ENCODE assay signal across 8 cellular contexts in genomic region chr15:69523010-69524001, GRCh38.
DNase-seq lines count a peak whose midpoint lies in the region; ATAC-seq and TF ChIP-seq lines count a peak whose summit lies in the region.

No MANE protein-coding gene starts in this region.

- no peaks in the 10 kb centered on the region for H3K4me1 ChIP-seq in adrenal gland (replicated peaks in 1 of 2)
- H3K4me1 ChIP-seq in right atrium auricular region, result no peaks in the 10 kb centered on the region
- no peaks in the 10 kb centered on the region for H3K4me1 ChIP-seq in sigmoid colon

- TF ChIP-seq POLR2A in adrenal gland (IDR thresholded peaks at IDR 0.05) (no peak), sigmoid colon (IDR thresholded peaks at IDR 0.05) (no peak)

- H3K27me3 ChIP-seq in adrenal gland (no peaks in the 10 kb centered on the region), right atrium auricular region (no peaks in the 10 kb centered on the region), sigmoid colon (no peaks in the 10 kb centered on the region)

- WGBS in adrenal gland, 4 donors, result 58 to 75% (median 68%) methylated on average over 5 of the region's 5 CpGs
- 66 to 85% methylated on average over 5 of the region's 5 CpGs for WGBS in sigmoid colon, 2 donors

- ATAC-seq in GM21576 (IDR thresholded peaks at IDR 0.05; ENCODE audit: unreplicated experiment) (no peak), GM21526 (IDR thresholded peaks at IDR 0.05; ENCODE audit: low FRiP score, unreplicated experiment) (no peak)

- POLR2A ChIA-PET in GM10248 (lab: Yijun Ruan, JAX), result no interaction called here

- intact Hi-C loops in adrenal gland (cut with DNase I) (no loop called here), sigmoid colon (cut with DNase I) (no loop called here)

- H3K4me3 ChIP-seq in adrenal gland, result no peak overlapping the region
- no peak overlapping the region for H3K4me3 ChIP-seq in right atrium auricular region
- no peak overlapping the region for H3K4me3 ChIP-seq in sigmoid colon

- peak; percentile 57 for TF ChIP-seq CTCF in GM10248 (IDR thresholded peaks at IDR 0.05; ENCODE audit: control extremely low read depth, extremely low read depth, low read depth, missing control alignments)
- peak; percentile 50 to 69 (median 56) for TF ChIP-seq CTCF in adrenal gland (IDR thresholded peaks at IDR 0.05)
- peak; percentile 34 to 70 for TF ChIP-seq CTCF in right atrium auricular region (IDR thresholded peaks at IDR 0.05)
- TF ChIP-seq CTCF in sigmoid colon (IDR thresholded peaks at IDR 0.05), result peak; percentile 12 to 75 (median 61)

- H3K27ac ChIP-seq in adrenal gland (no peak overlapping the region), right atrium auricular region (no peak overlapping the region), sigmoid colon (peak overlapping the region; percentile 13 to 54 (median 30))

- no peaks in the 10 kb centered on the region for H3K36me3 ChIP-seq in adrenal gland (replicated peaks in 1 of 2)
- no peaks in the 10 kb centered on the region for H3K36me3 ChIP-seq in right atrium auricular region
- no peaks in the 10 kb centered on the region for H3K36me3 ChIP-seq in sigmoid colon

- CTCF ChIA-PET in GM10248 (lab: Yijun Ruan, JAX), result interaction anchor here (0.7 to 1.6 kb wide), 11 partner anchors 8 to 964 kb away, joined by 3 to 12 read pairs (median 4); no protein-coding TSS in a partner anchor

- no peak for TF ChIP-seq EP300 in sigmoid colon (IDR thresholded peaks at IDR 0.05)

- H3K9me3 ChIP-seq in adrenal gland (replicated peaks in 1 of 3) (no peaks in the 10 kb centered on the region), right atrium auricular region (no peaks in the 10 kb centered on the region), sigmoid colon (no peaks in the 10 kb centered on the region)

- DNase-seq in GM10248 (ENCODE audit: extremely low spot score), result peak; percentile 72
- DNase-seq in NCI-H1105 (lab: John Stamatoyannopoulos, UW), result peak; percentile 67
- peak; percentile 56 for DNase-seq in T follicular helper cell (ENCODE audit: low read depth)
- DNase-seq in adrenal gland, result peak; percentile 59 to 84 (median 74)
- DNase-seq in right atrium auricular region (ENCODE audit: low spot score), result peak; percentile 83
- DNase-seq in sigmoid colon, result peak; percentile 84

Comparison
In these comparisons a context has a peak if more than half of its experiments do, and no peak if none do; other contexts are left out.
1. H3K27ac ChIP-seq: peak in sigmoid colon (4 of 4); none in adrenal gland (0 of 5) and right atrium auricular region (0 of 2).
2. Peak in every context shown above with its lines, with median percentiles within 50 percentile points of each other: DNase-seq and CTCF ChIP-seq.